31 cellular contexts compared by ENCODE assay signal in the genomic region with DNA sequence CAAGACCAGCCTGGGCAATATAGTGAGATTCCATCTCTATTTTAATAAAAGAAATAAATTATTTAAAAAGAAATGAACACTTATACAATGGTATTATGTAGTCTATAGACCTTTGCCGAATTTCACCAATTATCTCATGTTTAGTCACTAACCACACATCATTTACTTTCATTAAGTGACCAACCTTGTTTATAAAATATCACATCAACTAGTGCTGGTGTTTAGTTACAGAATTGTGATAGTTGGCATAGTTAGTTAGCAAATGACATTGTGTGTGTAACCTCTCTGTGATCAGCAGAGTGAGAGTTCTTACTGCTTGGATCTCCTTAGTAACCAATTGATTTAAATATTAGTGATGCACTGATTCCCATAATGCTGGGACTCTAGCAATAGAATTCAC.
"Had no signal": no experiment of that assay in that cellular context is flagged by ENCODE, and none has a peak within 500 bp of the region (broad histone marks: within the 10 kb centered on the region; RNA-seq: fewer than 3 reads in every experiment).

No MANE protein-coding gene starts in this region.

- H3K9me3 Mint-ChIP-seq: activated CD4-positive, alpha-beta T cell treated with anti-CD3 and anti-CD28 coated beads, Interleukin-2, amount 10 ng/mL, durations not matched to agents 7 days and 5 days; activated naive CD4-positive, alpha-beta T cell treated with anti-CD3 and anti-CD28 coated beads, Interleukin-2, amount 50 U/mL, for 24 hours; activated naive CD8-positive, alpha-beta T cell treated with anti-CD3 and anti-CD28 coated beads, Interleukin-2, amount 10 ng/mL, durations not matched to agents 7 days and 5 days; activated T-cell treated with anti-CD3 and anti-CD28 coated beads, Interleukin-2, amount 50 U/mL, for 24 hours; activated T-helper 2 cell treated with anti-CD3 and anti-CD28 coated beads, Interferon-gamma antibody, Interleukin-2, Interleukin-4, amounts not matched to agents 10 μg/mL and 5 μg/mL and 100 μg/mL, durations not matched to agents 14 hours and 24 hours and 36 hours had no signal

- DNase-seq: activated CD4-positive, alpha-beta T cell treated with anti-CD3 and anti-CD28 coated beads for 36 hours; activated CD4-positive, alpha-beta T cell treated with anti-CD3 and anti-CD28 coated beads, Interleukin-2, amount 10 ng/mL, durations not matched to agents 7 days and 5 days; activated CD4-positive, alpha-beta T cell treated with anti-CD3 and anti-CD28 coated beads, Interleukin-2, amount 50 U/mL, for 48 hours; activated CD8-positive, alpha-beta T cell treated with anti-CD3 and anti-CD28 coated beads, Interleukin-2, amount 10 ng/mL, durations not matched to agents 7 days and 5 days; activated gamma-delta T cell; activated naive CD4-positive, alpha-beta T cell treated with Interleukin-2 at 50 U/mL for 16 hours; activated naive CD8-positive, alpha-beta T cell treated with anti-CD3 and anti-CD28 coated beads, Interleukin-2, amount 10 ng/mL, durations not matched to agents 7 days and 5 days; activated T-cell treated with anti-CD3 and anti-CD28 coated beads, Interleukin-2, amount 50 U/mL, for 24 hours; amygdala; body of pancreas; Kasumi-1; NCI-H1092 treated with DMSO at 0.1 percent for 48 hours; NCI-H1417; NCI-H146; NCI-H187; NCI-H2029 treated with DMSO at 0.1 percent for 48 hours; NCI-H2107; NCI-H2171 treated with DMSO at 0.1 percent for 48 hours; NCI-H2227 treated with DMSO at 0.1 percent for 48 hours; NCI-H524 treated with DMSO at 0.1 percent for 48 hours; SHP77; SJCRH30; T1000 had no signal

- H3K36me3 ChIP-seq: ascending aorta, breast epithelium, SJCRH30 had no signal

- H3K4me1 Mint-ChIP-seq: activated CD4-positive, alpha-beta T cell treated with anti-CD3 and anti-CD28 coated beads for 36 hours; activated CD4-positive, alpha-beta T cell treated with anti-CD3 and anti-CD28 coated beads, Interleukin-2, amount 10 ng/mL, durations not matched to agents 7 days and 5 days; activated naive CD4-positive, alpha-beta T cell treated with anti-CD3 and anti-CD28 coated beads, Interleukin-2, amount 50 U/mL, for 24 hours; activated naive CD8-positive, alpha-beta T cell treated with anti-CD3 and anti-CD28 coated beads, Interleukin-2, amount 10 ng/mL, durations not matched to agents 7 days and 5 days had no signal

- H3K4me3 Mint-ChIP-seq: activated CD4-positive, alpha-beta T cell treated with anti-CD3 and anti-CD28 coated beads for 36 hours; activated CD4-positive, alpha-beta T cell treated with anti-CD3 and anti-CD28 coated beads, Interleukin-2, amount 10 ng/mL, durations not matched to agents 7 days and 5 days; activated CD8-positive, alpha-beta T cell treated with anti-CD3 and anti-CD28 coated beads, Interleukin-2, amount 10 ng/mL, durations not matched to agents 7 days and 5 days; activated naive CD4-positive, alpha-beta T cell treated with anti-CD3 and anti-CD28 coated beads, Interleukin-2, amount 50 U/mL, for 24 hours; activated naive CD8-positive, alpha-beta T cell treated with anti-CD3 and anti-CD28 coated beads, Interleukin-2, amount 10 ng/mL, durations not matched to agents 7 days and 5 days; activated T-cell treated with anti-CD3 and anti-CD28 coated beads, Interleukin-2, amount 50 U/mL, for 24 hours; WTC11 had no signal

- H3K27me3 ChIP-seq: ascending aorta, body of pancreas, breast epithelium, SJCRH30 had no signal

- ATAC-seq: activated CD4-positive, alpha-beta T cell treated with anti-CD3 and anti-CD28 coated beads for 36 hours; activated CD4-positive, CD25-positive, alpha-beta regulatory T cell treated with anti-CD3 and anti-CD28 coated beads, Interleukin-2, amount 50 U/mL, for 24 hours; activated CD8-positive, alpha-beta T cell treated with anti-CD3 and anti-CD28 coated beads, Interleukin-2, amount 10 ng/mL, durations not matched to agents 7 days and 5 days; body of pancreas; Panc1; WTC11 had no signal

- H3K9me3 ChIP-seq: ascending aorta, body of pancreas, breast epithelium, SJCRH30 had no signal

- H3K27ac Mint-ChIP-seq: activated CD4-positive, alpha-beta T cell treated with anti-CD3 and anti-CD28 coated beads for 36 hours; activated CD4-positive, alpha-beta T cell treated with anti-CD3 and anti-CD28 coated beads, Interleukin-2, amount 10 ng/mL, durations not matched to agents 7 days and 5 days; activated CD8-positive, alpha-beta T cell treated with anti-CD3 and anti-CD28 coated beads, Interleukin-2, amount 10 ng/mL, durations not matched to agents 7 days and 5 days; activated naive CD4-positive, alpha-beta T cell treated with anti-CD3 and anti-CD28 coated beads, Interleukin-2, amount 50 U/mL, for 24 hours; activated naive CD8-positive, alpha-beta T cell treated with anti-CD3 and anti-CD28 coated beads, Interleukin-2, amount 10 ng/mL, durations not matched to agents 7 days and 5 days; activated T-cell treated with anti-CD3 and anti-CD28 coated beads, Interleukin-2, amount 50 U/mL, for 24 hours; activated T-helper 2 cell treated with anti-CD3 and anti-CD28 coated beads, Interferon-gamma antibody, Interleukin-2, Interleukin-4, amounts not matched to agents 10 μg/mL and 5 μg/mL and 100 μg/mL, durations not matched to agents 14 hours and 24 hours and 36 hours; WTC11 had no signal

- H3K36me3 Mint-ChIP-seq: activated naive CD4-positive, alpha-beta T cell treated with anti-CD3 and anti-CD28 coated beads, Interleukin-2, amount 50 U/mL, for 24 hours; activated naive CD8-positive, alpha-beta T cell treated with anti-CD3 and anti-CD28 coated beads, Interleukin-2, amount 10 ng/mL, durations not matched to agents 7 days and 5 days; WTC11 had no signal

- H3K27ac ChIP-seq: ascending aorta, body of pancreas, breast epithelium, SJCRH30, SK-N-MC had no signal

- H3K27me3 Mint-ChIP-seq: activated CD4-positive, alpha-beta T cell treated with anti-CD3 and anti-CD28 coated beads for 36 hours; activated CD4-positive, alpha-beta T cell treated with anti-CD3 and anti-CD28 coated beads, Interleukin-2, amount 10 ng/mL, durations not matched to agents 7 days and 5 days; activated naive CD4-positive, alpha-beta T cell treated with anti-CD3 and anti-CD28 coated beads, Interleukin-2, amount 50 U/mL, for 24 hours; activated naive CD8-positive, alpha-beta T cell treated with anti-CD3 and anti-CD28 coated beads, Interleukin-2, amount 10 ng/mL, durations not matched to agents 7 days and 5 days; activated T-cell treated with anti-CD3 and anti-CD28 coated beads, Interleukin-2, amount 50 U/mL, for 24 hours had no signal

- H3K4me1 ChIP-seq: body of pancreas, breast epithelium, SJCRH30 had no signal

- H3K4me3 ChIP-seq: ascending aorta, body of pancreas, breast epithelium, SJCRH30, SK-N-MC had no signal
